In genomic region chr10:15121707-15122106, GRCh38 we compare ENCODE assay signal across 1 cellular context.
TF ChIP-seq lines count a peak whose summit lies in the region.

No MANE protein-coding gene starts in this region.

TF ChIP-seq in IMR-90, 13 proteins besides CTCF, POLR2A, EP300 and RAD21:
- no peak for TF ChIP-seq CEBPB (IDR thresholded peaks at IDR 0.05; ENCODE audit: low read depth, low read length)
- no peak for TF ChIP-seq FOS (IDR thresholded peaks at IDR 0.05; ENCODE audit: low read depth, low read length)
- no peak for TF ChIP-seq CHD1 (IDR thresholded peaks at IDR 0.05; ENCODE audit: low read depth, low read length)
- TF ChIP-seq MXI1 (IDR thresholded peaks at IDR 0.05; ENCODE audit: borderline replicate concordance, low read depth, low read length), result no peak
- TF ChIP-seq NFE2L2 (IDR thresholded peaks at IDR 0.05; ENCODE audit: low read depth, low read length), result no peak
